ENCODE assay signal across 9 cellular contexts in the genomic region with DNA sequence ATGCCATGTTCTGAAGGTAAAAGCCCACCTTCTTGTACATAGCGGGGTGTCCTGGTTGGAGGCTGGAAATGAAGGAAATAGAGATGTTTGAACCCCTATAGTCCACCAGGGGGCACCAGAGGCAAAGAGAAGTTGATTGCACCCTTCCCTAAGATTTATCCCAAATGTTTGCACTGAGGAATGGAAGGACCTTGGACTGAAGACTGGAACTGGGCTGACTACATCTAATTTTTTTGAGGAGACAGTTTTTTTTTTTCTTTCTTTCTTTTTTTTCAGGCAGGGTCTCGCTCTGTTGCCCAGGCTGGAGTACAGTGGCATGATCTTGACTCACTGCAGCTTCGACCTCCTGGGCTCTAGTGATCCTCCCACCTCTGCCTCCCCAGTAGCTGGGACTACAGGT. TPM values are rescaled to one million over a fixed set of nuclear protein-coding genes. Genes with fewer than 3 reads are reported as not detected.
DNase-seq lines count a peak whose midpoint lies in the region; ATAC-seq and TF ChIP-seq lines count a peak whose summit lies in the region.
"Had no signal": no experiment of that assay in that cellular context is flagged by ENCODE, and none has a peak within 500 bp of the region (broad histone marks: within the 10 kb centered on the region; RNA-seq: fewer than 3 reads in every experiment).

No MANE protein-coding gene starts in this region.

- H3K4me1 Mint-ChIP-seq in CD8-positive, alpha-beta memory T cell = no peaks in the 10 kb centered on the region
- peaks cover 4% of the 10 kb centered on the region for H3K4me1 Mint-ChIP-seq in activated naive CD8-positive, alpha-beta T cell treated with anti-CD3 and anti-CD28 coated beads for 36 hours

- POLR2A ChIA-PET in CD8-positive, alpha-beta memory T cell (lab: Charles Lee) = no interaction called here

- H3K4me1 ChIP-seq in CD8-positive, alpha-beta memory T cell (ENCODE audit: insufficient read depth, low read length) = no peaks in the 10 kb centered on the region
- H3K4me1 ChIP-seq in cardiac muscle cell (ENCODE audit: low read depth) = no peaks in the 10 kb centered on the region

- CTCF ChIA-PET in CD8-positive, alpha-beta memory T cell (lab: Charles Lee) = interaction anchor here (0.6 to 5.0 kb wide), 22 partner anchors 9 to 420 kb away, joined by 3 to 136 read pairs (median 5); no protein-coding TSS in a partner anchor

- peak overlapping the region in 1 of 8 donors; percentile 31 for H3K27ac Mint-ChIP-seq in CD8-positive, alpha-beta memory T cell
- H3K27ac Mint-ChIP-seq in activated naive CD8-positive, alpha-beta T cell treated with anti-CD3 and anti-CD28 coated beads for 36 hours = peak overlapping the region; percentile 38

- TF ChIP-seq CTCF in GM20000 (IDR thresholded peaks at IDR 0.05; ENCODE audit: extremely low read depth, missing control alignments) = peak; percentile 48
- peak; percentile 75 for TF ChIP-seq CTCF in cardiac muscle cell (IDR thresholded peaks at IDR 0.05; ENCODE audit: low read depth, low read length)
- TF ChIP-seq CTCF in retinal pigment epithelial cell (conservative IDR thresholded peaks at IDR 0.05; ENCODE audit: low read depth, low read length) = peak; percentile 75

- H3K4me3 ChIP-seq in CD8-positive, alpha-beta memory T cell (ENCODE audit: low read length) = no peak overlapping the region
- H3K4me3 ChIP-seq in cardiac muscle cell = no peak overlapping the region
- H3K4me3 ChIP-seq in retinal pigment epithelial cell (ENCODE audit: low read length) = no peak overlapping the region
- H3K4me3 ChIP-seq: SJSA1 had no signal

- H3K4me3 Mint-ChIP-seq in CD8-positive, alpha-beta memory T cell = no peak overlapping the region
- no peak overlapping the region for H3K4me3 Mint-ChIP-seq in activated naive CD8-positive, alpha-beta T cell treated with anti-CD3 and anti-CD28 coated beads for 36 hours

- no peaks in the 10 kb centered on the region for H3K9me3 Mint-ChIP-seq in CD8-positive, alpha-beta memory T cell
- no peaks in the 10 kb centered on the region for H3K9me3 Mint-ChIP-seq in activated naive CD8-positive, alpha-beta T cell treated with anti-CD3 and anti-CD28 coated beads for 36 hours

- peak in 3 of 5 donors; percentile 9 to 37 (median 22) for DNase-seq in CD8-positive, alpha-beta memory T cell
- DNase-seq in GM20000 (ENCODE audit: low spot score) = peak; percentile 67
- DNase-seq in NCI-H460 (ENCODE audit: extremely low read depth, low read depth) = peak; percentile 52
- no peak for DNase-seq in activated naive CD8-positive, alpha-beta T cell treated with anti-CD3 and anti-CD28 coated beads for 36 hours
- peak; percentile 74 to 77 for DNase-seq in cardiac muscle cell (ENCODE audit: low read depth in 1 of 2, low spot score in 1 of 2)
- no peak for DNase-seq in retinal pigment epithelial cell (ENCODE audit: low read depth)

- no peaks in the 10 kb centered on the region for H3K27me3 ChIP-seq in CD8-positive, alpha-beta memory T cell (ENCODE audit: insufficient read depth, low read length, poor library complexity, severe bottlenecking)
- no peaks in the 10 kb centered on the region for H3K27me3 ChIP-seq in cardiac muscle cell
- H3K27me3 ChIP-seq: SJSA1 had no signal

- peaks cover 3 to 84% (median 15%) of the 10 kb centered on the region in 3 donors for H3K36me3 Mint-ChIP-seq in CD8-positive, alpha-beta memory T cell
- H3K36me3 Mint-ChIP-seq in activated naive CD8-positive, alpha-beta T cell treated with anti-CD3 and anti-CD28 coated beads for 36 hours = peaks cover 17% of the 10 kb centered on the region

- H3K36me3 ChIP-seq in CD8-positive, alpha-beta memory T cell (ENCODE audit: insufficient read depth, low read length) = peaks cover 17% of the 10 kb centered on the region
- H3K36me3 ChIP-seq in cardiac muscle cell = peaks cover 7% of the 10 kb centered on the region

- no peak overlapping the region for H3K27ac ChIP-seq in CD8-positive, alpha-beta memory T cell (ENCODE audit: low read depth, low read length)
- no peak overlapping the region for H3K27ac ChIP-seq in cardiac muscle cell
- H3K27ac ChIP-seq: SJSA1 had no signal

- H3K27me3 Mint-ChIP-seq in CD8-positive, alpha-beta memory T cell = no peaks in the 10 kb centered on the region
- no peaks in the 10 kb centered on the region for H3K27me3 Mint-ChIP-seq in activated naive CD8-positive, alpha-beta T cell treated with anti-CD3 and anti-CD28 coated beads for 36 hours

- ATAC-seq in HG02840 (IDR thresholded peaks at IDR 0.05; ENCODE audit: low FRiP score, unreplicated experiment) (no peak), GM21529 (IDR thresholded peaks at IDR 0.05; ENCODE audit: unreplicated experiment) (no peak)

- no peaks in the 10 kb centered on the region for H3K9me3 ChIP-seq in CD8-positive, alpha-beta memory T cell (ENCODE audit: low read length)
- no peaks in the 10 kb centered on the region for H3K9me3 ChIP-seq in cardiac muscle cell (ENCODE audit: low read depth)
- H3K9me3 ChIP-seq: SJSA1 had no signal

RNA-seq across cellular contexts. Expression of gene EIF4G3, which starts 55.3 kb away (rescaled TPM):
- 10 to 100 TPM; 46.8 to 51.3 TPM for total RNA-seq in CD8-positive, alpha-beta memory T cell
- polyA plus RNA-seq in CD8-positive, alpha-beta memory T cell = 13.0 TPM
- 37.9 and 42.0 TPM in 2 replicates for total RNA-seq in NCI-H460 (2014; rRNA removed; shearing (Covaris generic))
- polyA plus RNA-seq in NCI-H460 (2014; cell fraction: nucleus; rRNA removed) = 32.1 and 33.7 TPM in 2 replicates
- 10 to 100 TPM; 51.1 to 55.9 TPM for total RNA-seq in activated naive CD8-positive, alpha-beta T cell treated with anti-CD3 and anti-CD28 coated beads for 36 hours
- total RNA-seq in cardiac muscle cell = 36.0 and 55.3 TPM in 2 replicates
- polyA plus RNA-seq in cardiac muscle cell = 37.8 and 39.2 TPM in 2 replicates

RNA-seq across cellular contexts. Expression of gene ECE1, which starts 58.2 kb away (rescaled TPM):
- total RNA-seq in CD8-positive, alpha-beta memory T cell = 10 to 100 TPM; 78.2 to 88.4 TPM
- 41.5 TPM for polyA plus RNA-seq in CD8-positive, alpha-beta memory T cell
- total RNA-seq in NCI-H460 (2014; rRNA removed; shearing (Covaris generic)) = 72.8 and 79.5 TPM in 2 replicates
- 51.6 and 72.7 TPM in 2 replicates for polyA plus RNA-seq in NCI-H460 (2014; cell fraction: nucleus; rRNA removed)
- total RNA-seq in activated naive CD8-positive, alpha-beta T cell treated with anti-CD3 and anti-CD28 coated beads for 36 hours = 100 to 1,000 TPM in 1 of 2 experiments, 10 to 100 TPM in 1; 95.6 to 101 TPM
- total RNA-seq in cardiac muscle cell = 43.8 and 59.1 TPM in 2 replicates
- polyA plus RNA-seq in cardiac muscle cell = 42.4 and 57.8 TPM in 2 replicates

Comparison
In these comparisons a context has a peak if more than half of its experiments do, and no peak if none do; other contexts are left out.
1. DNase-seq: peak in CD8-positive, alpha-beta memory T cell (3 of 5), GM20000 (single experiment), NCI-H460 (single experiment) and cardiac muscle cell (2 of 2); none in activated naive CD8-positive, alpha-beta T cell treated with anti-CD3 and anti-CD28 coated beads for 36 hours (single experiment) and retinal pigment epithelial cell (single experiment).
2. Peak in every context shown above with its lines, with median percentiles within 50 percentile points of each other: CTCF ChIP-seq.